ENCODE assay signal across 15 cellular contexts in genomic region chr3:13223574-13224237, GRCh38.
DNase-seq lines count a peak whose midpoint lies in the region; ATAC-seq, FAIRE-seq and TF ChIP-seq lines count a peak whose summit lies in the region.
"Had no signal": no experiment of that assay in that cellular context is flagged by ENCODE, and none has a peak within 500 bp of the region (broad histone marks: within the 10 kb centered on the region; RNA-seq: fewer than 3 reads in every experiment).

No MANE protein-coding gene starts in this region.

- in situ Hi-C loops in K562 (cut with MboI), result no loop called here

- TF ChIP-seq RAD21 in K562 (CRISPR knock-in tag; conservative IDR thresholded peaks at IDR 0.05 in 1 of 2, IDR thresholded peaks at IDR 0.05 in 1 of 2), result no peak

- peaks cover 0 to 5% of the 10 kb centered on the region in 2 experiments; a peak in 1 of 5 replicates for H3K4me1 ChIP-seq in K562 (replicated peaks in 1 of 2; ENCODE audit: control insufficient read depth in 2 of 2, insufficient read depth in 2 of 2, low read length in 2 of 2)
- peaks cover 8% of the 10 kb centered on the region for H3K4me1 ChIP-seq in keratinocyte (ENCODE audit: control insufficient read depth, extremely low read depth, insufficient read depth, low read length)
- H3K4me1 ChIP-seq: gastroesophageal sphincter had no signal

- H3K4me2 ChIP-seq in K562 (ENCODE audit: insufficient read depth, low read length), result no peak overlapping the region
- H3K4me2 ChIP-seq in keratinocyte (ENCODE audit: control insufficient read depth, extremely low read depth, insufficient read depth, low read depth, low read length), result peak overlapping the region; percentile 10

- intact Hi-C loops in K562 (cut with micrococcal nuclease), result loop anchor here (5.0 to 10.0 kb wide), 2 partner anchors 81 to 421 kb away; no protein-coding TSS in a partner anchor

- no TSS peak for BruUV-seq in K562 (replicated peaks; lab: Mats Ljungman, UMichigan)

- no peak for TF ChIP-seq EP300 in K562 (IDR thresholded peaks at IDR 0.05; ENCODE audit: low read length)

- H3K9me1 ChIP-seq in K562 (ENCODE audit: control insufficient read depth, insufficient read depth, low read length), result peaks cover 4% of the 10 kb centered on the region
- H3K9me1 ChIP-seq in keratinocyte (ENCODE audit: control insufficient read depth, extremely low read depth, insufficient read depth, low read length), result no peaks in the 10 kb centered on the region

- WGBS in K562 (ENCODE audit: insufficient coverage, low coverage, missing lambda C conversion rate), result 11% methylated on average over 17 of the region's 17 CpGs

- POLR2A ChIA-PET in K562 (lab: Yijun Ruan, JAX), result interaction anchor here (1.0 kb wide), 1 partner anchor 25 kb away, joined by 3 read pairs; no protein-coding TSS in a partner anchor

- H3K79me2 ChIP-seq in K562 (ENCODE audit: control insufficient read depth, insufficient read depth, low read length) (no peaks in the 10 kb centered on the region), keratinocyte (ENCODE audit: control insufficient read depth, insufficient read depth, low read length) (no peaks in the 10 kb centered on the region)

- peak in 1 of 3 experiments; percentile 1; a peak in 1 of 6 replicates for TF ChIP-seq CTCF in K562 (IDR thresholded peaks at IDR 0.05 in 2 of 3, conservative IDR thresholded peaks at IDR 0.05 in 1 of 3; ENCODE audit: insufficient read depth in 2 of 3, low read depth in 1 of 3, low read length in 3 of 3)
- no peak for TF ChIP-seq CTCF in keratinocyte (optimal IDR thresholded peaks at IDR 0.05 in 1 of 3, IDR thresholded peaks at IDR 0.05 in 1 of 3, conservative IDR thresholded peaks at IDR 0.05 in 1 of 3; ENCODE audit: extremely low read depth in 1 of 3, insufficient read depth in 2 of 3, low read length in 3 of 3)

- peak; percentile 6 for FAIRE-seq in K562 (lab: Jason Lieb, UNC)
- FAIRE-seq in keratinocyte (lab: Jason Lieb, UNC), result peak; percentile 78

- dilution Hi-C loops in keratinocyte (cut with MboI; ENCODE audit: extremely low pct_ligation_motif_present, low sequenced_read_pairs), result no loop called here

- H4K20me1 ChIP-seq in K562 (replicated peaks; ENCODE audit: control insufficient read depth, insufficient read depth, low read length) (peaks cover 16% of the 10 kb centered on the region), keratinocyte (ENCODE audit: control insufficient read depth, extremely low read depth, insufficient read depth, low read length) (no peaks in the 10 kb centered on the region)

- H3K9me3 ChIP-seq in K562 (replicated peaks; ENCODE audit: control insufficient read depth, insufficient read depth, low read depth, low read length), result no peaks in the 10 kb centered on the region
- no peaks in the 10 kb centered on the region for H3K9me3 ChIP-seq in keratinocyte (ENCODE audit: control insufficient read depth, low read depth, low read length)
- H3K9me3 ChIP-seq: gastroesophageal sphincter had no signal

- H3K27me3 ChIP-seq in K562 (ENCODE audit: control insufficient read depth in 2 of 2, insufficient read depth in 2 of 2, low read length in 2 of 2), result peaks cover 42 to 76% of the 10 kb centered on the region in 2 experiments; a peak in 4 of 5 replicates
- H3K27me3 ChIP-seq in keratinocyte (ENCODE audit: control insufficient read depth, extremely low read depth, insufficient read depth, low read length), result no peaks in the 10 kb centered on the region
- H3K27me3 ChIP-seq: gastroesophageal sphincter had no signal

- H3K4me3 ChIP-seq in K562 (no peak overlapping the region), keratinocyte (ENCODE audit: control insufficient read depth in 2 of 3, extremely low read depth in 1 of 3, insufficient read depth in 2 of 3, low read depth in 1 of 3, low read length in 3 of 3) (no peak overlapping the region)
- H3K4me3 ChIP-seq: gastroesophageal sphincter had no signal

- no peak for TF ChIP-seq POLR2A in K562 (conservative IDR thresholded peaks at IDR 0.05)

- H3K36me3 ChIP-seq in K562 (ENCODE audit: control insufficient read depth, insufficient read depth, low read length) (no peaks in the 10 kb centered on the region), keratinocyte (ENCODE audit: control insufficient read depth in 2 of 2, extremely low read depth in 1 of 2, insufficient read depth in 2 of 2, low read length in 2 of 2) (no peaks in the 10 kb centered on the region)
- H3K36me3 ChIP-seq: gastroesophageal sphincter had no signal

- no peak overlapping the region for H3K27ac ChIP-seq in K562 (ENCODE audit: extremely low read depth, low read depth, low read length)
- no peak overlapping the region for H3K27ac ChIP-seq in keratinocyte (ENCODE audit: control insufficient read depth, insufficient read depth, low read length)
- H3K27ac ChIP-seq: gastroesophageal sphincter had no signal

- H2AFZ ChIP-seq in K562 (ENCODE audit: low read depth, low read length) (no peak overlapping the region), keratinocyte (ENCODE audit: control insufficient read depth, low read length) (no peak overlapping the region)

- CTCF ChIA-PET in K562 (lab: Yijun Ruan, JAX; ENCODE audit: low intra/inter-chr PET ratio), result no interaction called here

- DNase-seq in Ammon's horn (ENCODE audit: low spot score), result peak; percentile 34
- DNase-seq in Kasumi-1 (lab: John Stamatoyannopoulos, UW), result peak; percentile 24 to 30
- no peak for DNase-seq in K562 (ENCODE audit: extremely low read depth in 1 of 4, low spot score in 3 of 4)
- DNase-seq in keratinocyte (ENCODE audit: low read depth, low spot score), result no peak
- no peak for DNase-seq in NCI-H2029 treated with DMSO at 0.1 percent for 48 hours (lab: John Stamatoyannopoulos, UW)
- DNase-seq in cerebellum (ENCODE audit: low spot score), result no peak
- DNase-seq in DMS 273 (lab: John Stamatoyannopoulos, UW; ENCODE audit: unreplicated experiment), result no peak
- no peak for DNase-seq in GM03348 (ENCODE audit: low spot score)
- DNase-seq: CD4-positive, CD25-positive, alpha-beta regulatory T cell; DMS153; NCI-H1417 treated with DMSO at 0.1 percent for 48 hours; NCI-H2171; OCI-M1 had no signal

- ATAC-seq in K562, result peak; percentile 19; the same call in 1 of the 3 replicates
- ATAC-seq: activated CD4-positive, CD25-positive, alpha-beta regulatory T cell treated with anti-CD3 and anti-CD28 coated beads, Interleukin-2, amount 50 U/mL, for 24 hours; gastroesophageal sphincter had no signal

- H3K9ac ChIP-seq in K562 (ENCODE audit: insufficient read depth in 1 of 2, low read depth in 2 of 2, low read length in 2 of 2), result peak overlapping the region in 1 of 2 experiments; percentile 39; a peak in 1 of 4 replicates
- H3K9ac ChIP-seq in keratinocyte (ENCODE audit: control insufficient read depth, extremely low read depth, insufficient read depth, low read length), result no peak overlapping the region

TF ChIP-seq in K562, 482 proteins besides CTCF, POLR2A, EP300 and RAD21:
- TF ChIP-seq NR1H2 (CRISPR knock-in tag; IDR thresholded peaks at IDR 0.05) (no peak), STAT6 (CRISPR knock-in tag; IDR thresholded peaks at IDR 0.05) (no peak), RBM39 (optimal IDR thresholded peaks at IDR 0.05; ENCODE audit: low read depth, low read length) (no peak), RBM25 (IDR thresholded peaks at IDR 0.05; ENCODE audit: low read depth, low read length, severe bottlenecking) (no peak), HMGN3 (IDR thresholded peaks at IDR 0.05; ENCODE audit: borderline replicate concordance, extremely low read depth, insufficient read length, low read depth, low read length) (no peak), BDP1 (IDR thresholded peaks at IDR 0.05; ENCODE audit: insufficient read depth, insufficient read length) (no peak), SRSF7 (optimal IDR thresholded peaks at IDR 0.05; ENCODE audit: low read depth, low read length) (no peak), ZC3H11A (IDR thresholded peaks at IDR 0.05; ENCODE audit: low read depth, low read length) (no peak), RB1 (IDR thresholded peaks at IDR 0.05; ENCODE audit: low read depth) (no peak), NFYB (IDR thresholded peaks at IDR 0.05; ENCODE audit: extremely low read depth, insufficient read length) (no peak), ESRRA (IDR thresholded peaks at IDR 0.05; ENCODE audit: borderline replicate concordance, low read depth) (peak; percentile 91), NR4A1 (CRISPR knock-in tag; IDR thresholded peaks at IDR 0.05) (no peak), NR4A1 (tag; IDR thresholded peaks at IDR 0.05) (no peak), ADNP (tag; IDR thresholded peaks at IDR 0.05) (no peak), CEBPB (tag; IDR thresholded peaks at IDR 0.05) (peak; percentile 79), BCL6 (CRISPR knock-in tag; IDR thresholded peaks at IDR 0.05) (no peak), SIX5 (IDR thresholded peaks at IDR 0.05; ENCODE audit: borderline replicate concordance in 1 of 2, insufficient read depth in 1 of 2, low read depth in 1 of 2, low read length in 2 of 2) (no peak), CEBPG (CRISPR knock-in tag; IDR thresholded peaks at IDR 0.05) (no peak), CEBPG (tag; conservative IDR thresholded peaks at IDR 0.05 in 1 of 2, IDR thresholded peaks at IDR 0.05 in 1 of 2) (peak; percentile 33 to 69; a peak in 3 of 4 replicates)

Comparison
In these comparisons a context has a peak if more than half of its experiments do, and no peak if none do; other contexts are left out.
1. DNase-seq: peak in Ammon's horn (single experiment) and Kasumi-1 (2 of 2); none in K562 (0 of 4), keratinocyte (single experiment), NCI-H2029 treated with DMSO at 0.1 percent for 48 hours (single experiment), cerebellum (single experiment), DMS 273 (single experiment) and GM03348 (single experiment).